ENCODE assay signal across 16 cellular contexts in the genomic region with DNA sequence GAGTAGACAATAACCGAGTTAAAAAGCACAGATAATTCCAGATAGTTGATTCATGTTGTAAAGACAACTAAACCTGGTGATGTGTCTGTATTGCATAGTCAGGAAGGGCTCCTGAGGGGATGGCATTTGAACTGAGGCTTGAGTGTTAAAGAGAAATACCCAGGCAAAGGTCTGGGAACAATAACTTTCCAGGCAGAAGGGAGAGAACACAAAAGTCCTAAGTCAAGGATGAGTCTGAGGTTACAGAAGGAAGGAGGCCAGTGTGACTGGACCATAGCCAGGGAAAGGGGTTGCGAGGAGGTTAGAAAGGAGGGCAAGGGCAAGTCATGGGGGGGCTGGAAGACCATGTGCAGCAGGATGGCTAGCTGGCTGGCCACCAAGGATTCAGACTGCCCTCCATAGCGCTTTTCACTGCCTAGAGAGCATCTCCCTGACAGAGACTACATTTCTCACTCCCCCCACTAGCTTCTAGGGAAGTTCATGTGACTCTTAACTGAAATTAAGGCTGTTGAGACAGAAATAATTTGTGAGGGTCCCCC.
A peak's percentile ranks its signal among the peaks of the same experiment; 100 is the strongest.
DNase-seq lines count a peak whose midpoint lies in the region; FAIRE-seq and TF ChIP-seq lines count a peak whose summit lies in the region.
"Had no signal": no experiment of that assay in that cellular context is flagged by ENCODE, and none has a peak within 500 bp of the region (broad histone marks: within the 10 kb centered on the region; RNA-seq: fewer than 3 reads in every experiment).

No MANE protein-coding gene starts in this region.

- H3K36me3 ChIP-seq in MG63: peaks cover 4% of the 10 kb centered on the region; the same call in 1 of the 2 replicates
- no peaks in the 10 kb centered on the region for H3K36me3 ChIP-seq in bronchial epithelial cell (ENCODE audit: control insufficient read depth, insufficient read depth, low read length)
- H3K36me3 ChIP-seq: SJCRH30 had no signal

- no peak for TF ChIP-seq CTCF in bronchial epithelial cell (IDR thresholded peaks at IDR 0.05; ENCODE audit: insufficient read depth, low read length, severe bottlenecking)
- TF ChIP-seq CTCF in nephron progenitor cell (IDR thresholded peaks at IDR 0.05): no peak
- TF ChIP-seq CTCF in GM13976 (IDR thresholded peaks at IDR 0.05; ENCODE audit: borderline replicate concordance, control extremely low read depth, extremely low read depth, insufficient read depth, missing control alignments): no peak
- no peak for TF ChIP-seq CTCF in D721Med (IDR thresholded peaks at IDR 0.05; ENCODE audit: insufficient read depth, missing control alignments)
- TF ChIP-seq CTCF in Calu3 (IDR thresholded peaks at IDR 0.05; ENCODE audit: unreplicated experiment): no peak

- in situ Hi-C loops in GM13976 (cut with MboI; ENCODE audit: low sequenced_read_pairs, unreplicated experiment): no loop called here

- CTCF ChIA-PET in Calu3 (lab: Charles Lee): no interaction called here

- no peak for FAIRE-seq in bronchial epithelial cell (lab: Jason Lieb, UNC)
- no peak for FAIRE-seq in D721Med (lab: Jason Lieb, UNC)

- DNase-seq in EH (ENCODE audit: low read depth) (peak; percentile 75), MG63 (peak; percentile 73), bronchial epithelial cell (ENCODE audit: low read depth) (peak; percentile 89), nephron progenitor cell (no peak), GM13976 (ENCODE audit: low spot score) (no peak), DMS79 treated with DMSO at 0.1 percent for 48 hours (lab: John Stamatoyannopoulos, UW) (no peak), D721Med (ENCODE audit: insufficient read length, low spot score) (no peak), Calu3 (no peak)
- DNase-seq: effector memory CD8-positive, alpha-beta T cell; NCI-H1048; NCI-H526 treated with DMSO at 0.1 percent for 48 hours had no signal

- H3K9me3 Mint-ChIP-seq in nephron progenitor cell (peaks cover 6% of the 10 kb centered on the region), Calu3 (ENCODE audit: low read depth, unreplicated experiment) (no peaks in the 10 kb centered on the region)
- H3K9me3 Mint-ChIP-seq: stimulated activated naive CD8-positive, alpha-beta T cell treated with anti-CD3 and anti-CD28 coated beads, Interleukin-15, Interleukin-2, amounts not matched to agents 100 ng/mL and 50 ng/mL, for 24 hours had no signal

- no peak overlapping the region for H3K4me3 Mint-ChIP-seq in nephron progenitor cell
- H3K4me3 Mint-ChIP-seq in Calu3 (ENCODE audit: low read depth, unreplicated experiment): no peak overlapping the region
- H3K4me3 Mint-ChIP-seq: activated T-helper 1 cell treated with anti-CD3 and anti-CD28 coated beads, Interleukin-12 subunit alpha, Interleukin-12 subunit beta, Interleukin-2, Interleukin-4 antibody, amounts not matched to agents 30 ng/mL and 10 ng/mL and 1 ng/mL, durations not matched to agents 14 hours and 24 hours and 36 hours; effector memory CD8-positive, alpha-beta T cell; stimulated activated naive CD8-positive, alpha-beta T cell treated with anti-CD3 and anti-CD28 coated beads, Interleukin-15, Interleukin-2, amounts not matched to agents 100 ng/mL and 50 ng/mL, for 24 hours; WTC11 had no signal

- no TSS peak for BruUV-seq in Calu3 (replicated peaks; lab: Mats Ljungman, UMichigan)

- H3K4me1 Mint-ChIP-seq in nephron progenitor cell (peaks cover 43% of the 10 kb centered on the region), Calu3 (ENCODE audit: low read depth, unreplicated experiment) (no peaks in the 10 kb centered on the region)

- peaks cover 9% of the 10 kb centered on the region for H3K9me3 ChIP-seq in MG63
- H3K9me3 ChIP-seq: SJCRH30 had no signal

- H3K27ac Mint-ChIP-seq in nephron progenitor cell (peak overlapping the region; percentile 90), Calu3 (ENCODE audit: unreplicated experiment) (no peak overlapping the region)
- H3K27ac Mint-ChIP-seq: activated T-helper 1 cell treated with anti-CD3 and anti-CD28 coated beads, Interleukin-12 subunit alpha, Interleukin-12 subunit beta, Interleukin-2, Interleukin-4 antibody, amounts not matched to agents 30 ng/mL and 10 ng/mL and 1 ng/mL, durations not matched to agents 14 hours and 24 hours and 36 hours; effector memory CD8-positive, alpha-beta T cell; progenitor cell of endocrine pancreas; stimulated activated naive CD8-positive, alpha-beta T cell treated with anti-CD3 and anti-CD28 coated beads, Interleukin-15, Interleukin-2, amounts not matched to agents 100 ng/mL and 50 ng/mL, for 24 hours; WTC11 had no signal

- H3K36me3 Mint-ChIP-seq in nephron progenitor cell (ENCODE audit: low read depth) (no peaks in the 10 kb centered on the region), Calu3 (ENCODE audit: insufficient read depth, unreplicated experiment) (no peaks in the 10 kb centered on the region)
- H3K36me3 Mint-ChIP-seq: WTC11 had no signal

- H3K4me3 ChIP-seq in MG63 (no peak overlapping the region), bronchial epithelial cell (ENCODE audit: low read depth, low read length) (no peak overlapping the region)
- H3K4me3 ChIP-seq: SJCRH30 had no signal

- intact Hi-C loops in Calu3 (cut with micrococcal nuclease; ENCODE audit: unreplicated experiment): no loop called here

- H3K27me3 Mint-ChIP-seq in nephron progenitor cell (ENCODE audit: low read depth, poor library complexity): peaks cover 8% of the 10 kb centered on the region
- H3K27me3 Mint-ChIP-seq in Calu3 (ENCODE audit: unreplicated experiment): no peaks in the 10 kb centered on the region
- H3K27me3 Mint-ChIP-seq: progenitor cell of endocrine pancreas; stimulated activated naive CD8-positive, alpha-beta T cell treated with anti-CD3 and anti-CD28 coated beads, Interleukin-15, Interleukin-2, amounts not matched to agents 100 ng/mL and 50 ng/mL, for 24 hours had no signal

- H3K27me3 ChIP-seq in MG63: no peaks in the 10 kb centered on the region
- no peaks in the 10 kb centered on the region for H3K27me3 ChIP-seq in bronchial epithelial cell (ENCODE audit: control insufficient read depth, insufficient read depth, low read length)
- H3K27me3 ChIP-seq: SJCRH30 had no signal

Comparison
In these comparisons a context has a peak if more than half of its experiments do, and no peak if none do; other contexts are left out.
1. DNase-seq: peak in EH (single experiment), MG63 (single experiment) and bronchial epithelial cell (single experiment); none in nephron progenitor cell (single experiment), GM13976 (single experiment), DMS79 treated with DMSO at 0.1 percent for 48 hours (single experiment), D721Med (single experiment) and Calu3 (single experiment).